In the genomic region with DNA sequence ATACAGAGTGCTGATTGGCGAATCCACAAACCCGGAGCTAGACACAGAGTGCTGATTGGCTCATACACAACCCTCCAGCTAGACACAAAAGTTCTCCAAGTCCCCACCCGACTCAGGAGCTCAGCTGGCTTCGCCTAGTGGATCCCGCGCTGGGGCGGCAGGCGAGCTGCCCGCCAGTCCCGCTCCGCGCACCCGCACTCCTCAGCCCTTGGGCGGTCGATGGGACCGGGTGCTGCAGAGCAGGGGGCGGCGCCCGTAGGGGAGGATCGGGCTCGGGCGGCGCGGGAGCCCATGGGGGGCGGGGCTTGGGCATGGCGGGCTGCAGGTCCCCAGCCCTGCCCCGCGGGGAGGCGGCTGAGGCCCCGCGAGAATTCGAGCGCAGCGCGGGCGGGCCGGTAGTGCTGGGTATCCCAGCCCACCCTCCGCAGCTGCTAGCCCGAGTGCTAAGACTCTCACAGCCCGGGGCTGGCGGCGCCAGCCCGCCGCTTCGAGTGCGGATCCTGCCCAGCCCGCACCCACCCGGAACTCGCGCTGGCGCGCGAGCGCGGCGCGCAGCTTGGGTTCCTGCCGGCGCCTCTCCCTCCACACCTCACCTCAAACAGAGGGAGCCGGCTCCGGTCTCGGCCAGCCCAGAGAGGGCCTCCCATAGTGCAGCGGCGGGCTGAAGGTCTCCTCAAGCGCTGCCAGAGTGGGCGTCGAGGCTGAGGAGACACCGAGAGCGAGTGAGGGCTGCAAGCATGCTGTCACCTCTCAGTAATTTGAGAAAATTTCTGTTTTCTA, we compare ENCODE assay signal across 22 cellular contexts.
"Had no signal": no experiment of that assay in that cellular context is flagged by ENCODE, and none has a peak within 500 bp of the region (broad histone marks: within the 10 kb centered on the region; RNA-seq: fewer than 3 reads in every experiment).

No MANE protein-coding gene starts in this region.

- DNase-seq: activated CD4-positive, CD25-positive, alpha-beta regulatory T cell treated with anti-CD3 and anti-CD28 coated beads, Interleukin-2, amount 50 U/mL, for 72 hours; activated CD8-positive, alpha-beta memory T cell treated with anti-CD3 and anti-CD28 coated beads for 24 hours; activated CD8-positive, alpha-beta memory T cell treated with anti-CD3 and anti-CD28 coated beads, Interleukin-2, amount 50 U/mL, for 4 hours; activated naive CD4-positive, alpha-beta T cell treated with Interleukin-2 at 50 U/mL for 16 hours; activated naive CD8-positive, alpha-beta T cell treated with anti-CD3 and anti-CD28 coated beads, Interleukin-2, amount 10 ng/mL, durations not matched to agents 7 days and 5 days; activated T-cell treated with anti-CD3 and anti-CD28 coated beads, Interleukin-2, amount 50 U/mL, for 24 hours; amniotic stem cell; heart left ventricle; mammary epithelial cell; natural killer cell; stimulated activated CD4-positive, alpha-beta T cell treated with anti-CD3 and anti-CD28 coated beads, Interleukin-1b, Interleukin-23, amount 100 ng/mL, for 48 hours; stimulated activated naive B cell treated with anti-CD40 and anti-IgM and Interleukin-4, amounts not matched to agents 10 μg/mL and 1 μg/mL and 100 μg/mL, for 72 hours; WERI-Rb-1 had no signal

- H3K4me1 ChIP-seq: breast epithelium, heart left ventricle had no signal

- ATAC-seq: activated T-helper 17 cell treated with anti-CD3 and anti-CD28 coated beads, Interleukin-2, amount 50 U/mL, for 72 hours; stimulated activated naive B cell treated with anti-CD40 and anti-IgM and Interleukin-4, amounts not matched to agents 10 μg/mL and 1 μg/mL and 100 μg/mL, for 72 hours; T-cell had no signal

- H3K4me3 ChIP-seq: breast epithelium, coronary artery had no signal

- H3K27ac ChIP-seq: breast epithelium, coronary artery, epithelial cell of prostate, heart left ventricle, WERI-Rb-1 had no signal

- FAIRE-seq: islet of Langerhans had no signal

- H3K4me1 Mint-ChIP-seq: activated naive CD8-positive, alpha-beta T cell treated with anti-CD3 and anti-CD28 coated beads, Interleukin-2, amount 10 ng/mL, durations not matched to agents 7 days and 5 days; activated T-helper 17 cell treated with anti-CD3 and anti-CD28 coated beads, Interleukin-2, amount 50 U/mL, for 72 hours; natural killer cell; stimulated activated naive B cell treated with anti-CD40 and anti-IgM and Interleukin-4, amounts not matched to agents 10 μg/mL and 1 μg/mL and 100 μg/mL, for 72 hours; T-cell had no signal

- H3K27ac Mint-ChIP-seq: activated naive CD8-positive, alpha-beta T cell treated with anti-CD3 and anti-CD28 coated beads, Interleukin-2, amount 10 ng/mL, durations not matched to agents 7 days and 5 days; activated T-cell treated with anti-CD3 and anti-CD28 coated beads, Interleukin-2, amount 50 U/mL, for 24 hours; activated T-helper 17 cell treated with anti-CD3 and anti-CD28 coated beads, Interleukin-2, amount 50 U/mL, for 72 hours; mesothelial cell of epicardium; natural killer cell; progenitor cell of endocrine pancreas; stimulated activated naive B cell treated with anti-CD40 and anti-IgM and Interleukin-4, amounts not matched to agents 10 μg/mL and 1 μg/mL and 100 μg/mL, for 72 hours; T-cell; T-helper 2 cell treated with Interferon-gamma antibody and Interleukin-4, amounts not matched to agents 5 μg/mL and 100 μg/mL, for 36 hours had no signal

- H3K36me3 Mint-ChIP-seq: activated naive CD8-positive, alpha-beta T cell treated with anti-CD3 and anti-CD28 coated beads, Interleukin-2, amount 10 ng/mL, durations not matched to agents 7 days and 5 days; mesothelial cell of epicardium; natural killer cell; stimulated activated naive B cell treated with anti-CD40 and anti-IgM and Interleukin-4, amounts not matched to agents 10 μg/mL and 1 μg/mL and 100 μg/mL, for 72 hours; T-cell had no signal

- H3K9me3 ChIP-seq: heart left ventricle had no signal

- H3K36me3 ChIP-seq: breast epithelium, heart left ventricle, WERI-Rb-1 had no signal

- H3K4me3 Mint-ChIP-seq: activated naive CD8-positive, alpha-beta T cell treated with anti-CD3 and anti-CD28 coated beads, Interleukin-2, amount 10 ng/mL, durations not matched to agents 7 days and 5 days; activated T-cell treated with anti-CD3 and anti-CD28 coated beads, Interleukin-2, amount 50 U/mL, for 24 hours; activated T-helper 17 cell treated with anti-CD3 and anti-CD28 coated beads, Interleukin-2, amount 50 U/mL, for 72 hours; mesothelial cell of epicardium; natural killer cell; stimulated activated naive B cell treated with anti-CD40 and anti-IgM and Interleukin-4, amounts not matched to agents 10 μg/mL and 1 μg/mL and 100 μg/mL, for 72 hours; T-cell; T-helper 2 cell treated with Interferon-gamma antibody and Interleukin-4, amounts not matched to agents 5 μg/mL and 100 μg/mL, for 36 hours had no signal

- H3K9me3 Mint-ChIP-seq: activated T-cell treated with anti-CD3 and anti-CD28 coated beads, Interleukin-2, amount 50 U/mL, for 24 hours; activated T-helper 17 cell treated with anti-CD3 and anti-CD28 coated beads, Interleukin-2, amount 50 U/mL, for 72 hours; natural killer cell; T-cell; T-helper 2 cell treated with Interferon-gamma antibody and Interleukin-4, amounts not matched to agents 5 μg/mL and 100 μg/mL, for 36 hours had no signal
